1 cellular context compared by ENCODE assay signal in the genomic region with DNA sequence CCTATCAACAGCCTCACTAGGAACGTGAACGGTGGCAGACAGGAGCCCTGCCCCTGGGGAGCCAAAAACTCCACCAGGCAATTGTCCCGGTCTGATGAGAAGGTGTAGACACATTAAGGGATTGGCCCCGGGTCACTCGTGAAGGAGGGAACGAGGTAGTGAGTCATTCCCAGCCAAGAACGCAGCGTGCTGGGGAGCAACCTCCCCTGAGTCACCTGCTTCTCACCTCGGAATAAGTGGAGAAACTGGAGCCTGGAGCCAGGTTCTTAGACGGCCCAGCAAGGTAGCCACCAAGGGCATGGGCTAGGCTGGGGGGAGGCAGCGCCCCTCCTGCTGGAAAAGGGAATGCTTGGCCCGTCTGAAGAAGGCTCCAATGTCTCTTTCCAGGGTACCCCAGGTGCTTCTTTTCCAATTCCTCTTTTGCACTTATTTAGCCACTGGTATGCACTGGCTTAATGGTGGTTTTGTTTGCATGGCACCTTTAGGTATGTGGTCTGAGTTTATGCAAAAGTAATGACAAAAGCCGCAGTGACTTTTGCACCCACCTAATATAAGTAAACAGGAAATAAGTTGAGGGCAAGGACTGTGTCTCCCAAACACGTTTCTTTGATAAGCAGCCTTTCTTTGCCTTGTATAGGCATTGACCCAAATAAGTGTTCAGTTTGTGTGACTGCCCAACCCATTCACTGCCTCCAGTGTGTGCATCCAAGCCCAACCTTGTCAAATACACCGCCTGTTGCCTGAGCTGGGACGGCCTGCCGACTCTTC.
TF ChIP-seq lines count a peak whose summit lies in the region.

No MANE protein-coding gene starts in this region.

TF ChIP-seq in HepG2, 621 proteins besides CTCF, POLR2A, EP300 and RAD21 (continued from another document and continues in another):
- TF ChIP-seq, protein P1, sequence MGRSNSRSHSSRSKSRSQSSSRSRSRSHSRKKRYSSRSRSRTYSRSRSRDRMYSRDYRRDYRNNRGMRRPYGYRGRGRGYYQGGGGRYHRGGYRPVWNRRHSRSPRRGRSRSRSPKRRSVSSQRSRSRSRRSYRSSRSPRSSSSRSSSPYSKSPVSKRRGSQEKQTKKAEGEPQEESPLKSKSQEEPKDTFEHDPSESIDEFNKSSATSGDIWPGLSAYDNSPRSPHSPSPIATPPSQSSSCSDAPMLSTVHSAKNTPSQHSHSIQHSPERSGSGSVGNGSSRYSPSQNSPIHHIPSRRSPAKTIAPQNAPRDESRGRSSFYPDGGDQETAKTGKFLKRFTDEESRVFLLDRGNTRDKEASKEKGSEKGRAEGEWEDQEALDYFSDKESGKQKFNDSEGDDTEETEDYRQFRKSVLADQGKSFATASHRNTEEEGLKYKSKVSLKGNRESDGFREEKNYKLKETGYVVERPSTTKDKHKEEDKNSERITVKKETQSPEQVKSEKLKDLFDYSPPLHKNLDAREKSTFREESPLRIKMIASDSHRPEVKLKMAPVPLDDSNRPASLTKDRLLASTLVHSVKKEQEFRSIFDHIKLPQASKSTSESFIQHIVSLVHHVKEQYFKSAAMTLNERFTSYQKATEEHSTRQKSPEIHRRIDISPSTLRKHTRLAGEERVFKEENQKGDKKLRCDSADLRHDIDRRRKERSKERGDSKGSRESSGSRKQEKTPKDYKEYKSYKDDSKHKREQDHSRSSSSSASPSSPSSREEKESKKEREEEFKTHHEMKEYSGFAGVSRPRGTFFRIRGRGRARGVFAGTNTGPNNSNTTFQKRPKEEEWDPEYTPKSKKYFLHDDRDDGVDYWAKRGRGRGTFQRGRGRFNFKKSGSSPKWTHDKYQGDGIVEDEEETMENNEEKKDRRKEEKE (IDR thresholded peaks at IDR 0.05), result no peak
- TF ChIP-seq ZNF274 (CRISPR knock-in tag; IDR thresholded peaks at IDR 0.05) (no peak), RBFOX2 (IDR thresholded peaks at IDR 0.05; ENCODE audit: low read depth, low read length) (no peak), NAIF1 (CRISPR knock-in tag; IDR thresholded peaks at IDR 0.05; ENCODE audit: borderline replicate concordance) (peak; percentile 48; the same call in 1 of the 2 replicates), SUZ12 (IDR thresholded peaks at IDR 0.05; ENCODE audit: low read depth, low read length) (no peak), JARID2 (CRISPR knock-in tag; IDR thresholded peaks at IDR 0.05; ENCODE audit: insufficient replicate concordance) (no peak), ARHGAP35 (CRISPR knock-in tag; IDR thresholded peaks at IDR 0.05; ENCODE audit: borderline replicate concordance) (no peak), SAFB2 (CRISPR knock-in tag; IDR thresholded peaks at IDR 0.05; ENCODE audit: borderline replicate concordance, low read depth) (peak; percentile 86; the same call in 1 of the 2 replicates), ZNF180 (CRISPR knock-in tag; IDR thresholded peaks at IDR 0.05; ENCODE audit: borderline replicate concordance, low read depth) (peak; percentile 43; the same call in 1 of the 2 replicates), ZNF776 (CRISPR knock-in tag; IDR thresholded peaks at IDR 0.05) (no peak), POLR2AphosphoS2 (IDR thresholded peaks at IDR 0.05; ENCODE audit: low read depth, low read length) (no peak), ZNF34 (CRISPR knock-in tag; IDR thresholded peaks at IDR 0.05; ENCODE audit: borderline replicate concordance) (no peak), ZFP82 (CRISPR knock-in tag; IDR thresholded peaks at IDR 0.05; ENCODE audit: borderline replicate concordance) (no peak; the same call in 1 of the 2 replicates), U2AF2 (IDR thresholded peaks at IDR 0.05; ENCODE audit: low read depth, low read length) (no peak), ZFY (CRISPR knock-in tag; IDR thresholded peaks at IDR 0.05) (no peak; the same call in 1 of the 2 replicates), MTA1 (CRISPR knock-in tag; IDR thresholded peaks at IDR 0.05; ENCODE audit: borderline replicate concordance) (peak; percentile 69; the same call in 1 of the 2 replicates), RFX3 (CRISPR knock-in tag; IDR thresholded peaks at IDR 0.05) (no peak), HOXA5 (CRISPR knock-in tag; IDR thresholded peaks at IDR 0.05) (peak; percentile 75; the same call in 1 of the 2 replicates), MATR3 (CRISPR knock-in tag; IDR thresholded peaks at IDR 0.05) (no peak), PAX8 (CRISPR knock-in tag; IDR thresholded peaks at IDR 0.05; ENCODE audit: borderline replicate concordance) (peak; percentile 67; the same call in 1 of the 2 replicates), ZBTB8A (CRISPR knock-in tag; IDR thresholded peaks at IDR 0.05; ENCODE audit: borderline replicate concordance, low read depth) (no peak), SMYD3 (CRISPR knock-in tag; IDR thresholded peaks at IDR 0.05) (peak; percentile 80), ZC3H4 (CRISPR knock-in tag; IDR thresholded peaks at IDR 0.05; ENCODE audit: borderline replicate concordance) (0 out of 2 replicates have a peak, but pooled peaks have one; percentile 57), ZNF644 (CRISPR knock-in tag; IDR thresholded peaks at IDR 0.05; ENCODE audit: low read depth) (peak; percentile 38; the same call in 1 of the 2 replicates), ZNF496 (CRISPR knock-in tag; IDR thresholded peaks at IDR 0.05; ENCODE audit: insufficient replicate concordance) (no peak), EHMT2 (IDR thresholded peaks at IDR 0.05; ENCODE audit: borderline replicate concordance, low read depth, low read length) (no peak), IRX3 (CRISPR knock-in tag; IDR thresholded peaks at IDR 0.05; ENCODE audit: borderline replicate concordance, low read depth) (no peak), FIP1L1 (IDR thresholded peaks at IDR 0.05; ENCODE audit: borderline replicate concordance, insufficient read depth, low read depth, low read length) (no peak), SP5 (CRISPR knock-in tag; IDR thresholded peaks at IDR 0.05; ENCODE audit: borderline replicate concordance, low read depth) (peak; percentile 81; the same call in 1 of the 2 replicates), ELF4 (CRISPR knock-in tag; IDR thresholded peaks at IDR 0.05; ENCODE audit: borderline replicate concordance) (no peak), ARID2 (CRISPR knock-in tag; IDR thresholded peaks at IDR 0.05; ENCODE audit: borderline replicate concordance) (no peak; the same call in 1 of the 2 replicates), ZMYM3 (CRISPR knock-in tag; IDR thresholded peaks at IDR 0.05) (peak; percentile 73; the same call in 1 of the 2 replicates)
- TF ChIP-seq, protein P2, sequence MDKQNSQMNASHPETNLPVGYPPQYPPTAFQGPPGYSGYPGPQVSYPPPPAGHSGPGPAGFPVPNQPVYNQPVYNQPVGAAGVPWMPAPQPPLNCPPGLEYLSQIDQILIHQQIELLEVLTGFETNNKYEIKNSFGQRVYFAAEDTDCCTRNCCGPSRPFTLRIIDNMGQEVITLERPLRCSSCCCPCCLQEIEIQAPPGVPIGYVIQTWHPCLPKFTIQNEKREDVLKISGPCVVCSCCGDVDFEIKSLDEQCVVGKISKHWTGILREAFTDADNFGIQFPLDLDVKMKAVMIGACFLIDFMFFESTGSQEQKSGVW (CRISPR knock-in tag; IDR thresholded peaks at IDR 0.05; ENCODE audit: borderline replicate concordance), result no peak
- TF ChIP-seq, protein P3, sequence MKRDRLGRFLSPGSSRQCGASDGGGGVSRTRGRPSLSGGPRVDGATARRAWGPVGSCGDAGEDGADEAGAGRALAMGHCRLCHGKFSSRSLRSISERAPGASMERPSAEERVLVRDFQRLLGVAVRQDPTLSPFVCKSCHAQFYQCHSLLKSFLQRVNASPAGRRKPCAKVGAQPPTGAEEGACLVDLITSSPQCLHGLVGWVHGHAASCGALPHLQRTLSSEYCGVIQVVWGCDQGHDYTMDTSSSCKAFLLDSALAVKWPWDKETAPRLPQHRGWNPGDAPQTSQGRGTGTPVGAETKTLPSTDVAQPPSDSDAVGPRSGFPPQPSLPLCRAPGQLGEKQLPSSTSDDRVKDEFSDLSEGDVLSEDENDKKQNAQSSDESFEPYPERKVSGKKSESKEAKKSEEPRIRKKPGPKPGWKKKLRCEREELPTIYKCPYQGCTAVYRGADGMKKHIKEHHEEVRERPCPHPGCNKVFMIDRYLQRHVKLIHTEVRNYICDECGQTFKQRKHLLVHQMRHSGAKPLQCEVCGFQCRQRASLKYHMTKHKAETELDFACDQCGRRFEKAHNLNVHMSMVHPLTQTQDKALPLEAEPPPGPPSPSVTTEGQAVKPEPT (CRISPR knock-in tag; IDR thresholded peaks at IDR 0.05; ENCODE audit: low read depth), result no peak
- TF ChIP-seq, protein P4, sequence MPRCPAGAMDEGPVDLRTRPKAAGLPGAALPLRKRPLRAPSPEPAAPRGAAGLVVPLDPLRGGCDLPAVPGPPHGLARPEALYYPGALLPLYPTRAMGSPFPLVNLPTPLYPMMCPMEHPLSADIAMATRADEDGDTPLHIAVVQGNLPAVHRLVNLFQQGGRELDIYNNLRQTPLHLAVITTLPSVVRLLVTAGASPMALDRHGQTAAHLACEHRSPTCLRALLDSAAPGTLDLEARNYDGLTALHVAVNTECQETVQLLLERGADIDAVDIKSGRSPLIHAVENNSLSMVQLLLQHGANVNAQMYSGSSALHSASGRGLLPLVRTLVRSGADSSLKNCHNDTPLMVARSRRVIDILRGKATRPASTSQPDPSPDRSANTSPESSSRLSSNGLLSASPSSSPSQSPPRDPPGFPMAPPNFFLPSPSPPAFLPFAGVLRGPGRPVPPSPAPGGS (CRISPR knock-in tag; IDR thresholded peaks at IDR 0.05), result no peak
- TF ChIP-seq, protein P5, sequence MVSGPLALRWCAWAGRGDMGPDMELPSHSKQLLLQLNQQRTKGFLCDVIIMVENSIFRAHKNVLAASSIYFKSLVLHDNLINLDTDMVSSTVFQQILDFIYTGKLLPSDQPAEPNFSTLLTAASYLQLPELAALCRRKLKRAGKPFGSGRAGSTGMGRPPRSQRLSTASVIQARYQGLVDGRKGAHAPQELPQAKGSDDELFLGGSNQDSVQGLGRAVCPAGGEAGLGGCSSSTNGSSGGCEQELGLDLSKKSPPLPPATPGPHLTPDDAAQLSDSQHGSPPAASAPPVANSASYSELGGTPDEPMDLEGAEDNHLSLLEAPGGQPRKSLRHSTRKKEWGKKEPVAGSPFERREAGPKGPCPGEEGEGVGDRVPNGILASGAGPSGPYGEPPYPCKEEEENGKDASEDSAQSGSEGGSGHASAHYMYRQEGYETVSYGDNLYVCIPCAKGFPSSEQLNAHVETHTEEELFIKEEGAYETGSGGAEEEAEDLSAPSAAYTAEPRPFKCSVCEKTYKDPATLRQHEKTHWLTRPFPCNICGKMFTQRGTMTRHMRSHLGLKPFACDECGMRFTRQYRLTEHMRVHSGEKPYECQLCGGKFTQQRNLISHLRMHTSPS (CRISPR knock-in tag; IDR thresholded peaks at IDR 0.05; ENCODE audit: low read depth), result peak; percentile 77; the same call in 1 of the 2 replicates
- TF ChIP-seq, protein P6, sequence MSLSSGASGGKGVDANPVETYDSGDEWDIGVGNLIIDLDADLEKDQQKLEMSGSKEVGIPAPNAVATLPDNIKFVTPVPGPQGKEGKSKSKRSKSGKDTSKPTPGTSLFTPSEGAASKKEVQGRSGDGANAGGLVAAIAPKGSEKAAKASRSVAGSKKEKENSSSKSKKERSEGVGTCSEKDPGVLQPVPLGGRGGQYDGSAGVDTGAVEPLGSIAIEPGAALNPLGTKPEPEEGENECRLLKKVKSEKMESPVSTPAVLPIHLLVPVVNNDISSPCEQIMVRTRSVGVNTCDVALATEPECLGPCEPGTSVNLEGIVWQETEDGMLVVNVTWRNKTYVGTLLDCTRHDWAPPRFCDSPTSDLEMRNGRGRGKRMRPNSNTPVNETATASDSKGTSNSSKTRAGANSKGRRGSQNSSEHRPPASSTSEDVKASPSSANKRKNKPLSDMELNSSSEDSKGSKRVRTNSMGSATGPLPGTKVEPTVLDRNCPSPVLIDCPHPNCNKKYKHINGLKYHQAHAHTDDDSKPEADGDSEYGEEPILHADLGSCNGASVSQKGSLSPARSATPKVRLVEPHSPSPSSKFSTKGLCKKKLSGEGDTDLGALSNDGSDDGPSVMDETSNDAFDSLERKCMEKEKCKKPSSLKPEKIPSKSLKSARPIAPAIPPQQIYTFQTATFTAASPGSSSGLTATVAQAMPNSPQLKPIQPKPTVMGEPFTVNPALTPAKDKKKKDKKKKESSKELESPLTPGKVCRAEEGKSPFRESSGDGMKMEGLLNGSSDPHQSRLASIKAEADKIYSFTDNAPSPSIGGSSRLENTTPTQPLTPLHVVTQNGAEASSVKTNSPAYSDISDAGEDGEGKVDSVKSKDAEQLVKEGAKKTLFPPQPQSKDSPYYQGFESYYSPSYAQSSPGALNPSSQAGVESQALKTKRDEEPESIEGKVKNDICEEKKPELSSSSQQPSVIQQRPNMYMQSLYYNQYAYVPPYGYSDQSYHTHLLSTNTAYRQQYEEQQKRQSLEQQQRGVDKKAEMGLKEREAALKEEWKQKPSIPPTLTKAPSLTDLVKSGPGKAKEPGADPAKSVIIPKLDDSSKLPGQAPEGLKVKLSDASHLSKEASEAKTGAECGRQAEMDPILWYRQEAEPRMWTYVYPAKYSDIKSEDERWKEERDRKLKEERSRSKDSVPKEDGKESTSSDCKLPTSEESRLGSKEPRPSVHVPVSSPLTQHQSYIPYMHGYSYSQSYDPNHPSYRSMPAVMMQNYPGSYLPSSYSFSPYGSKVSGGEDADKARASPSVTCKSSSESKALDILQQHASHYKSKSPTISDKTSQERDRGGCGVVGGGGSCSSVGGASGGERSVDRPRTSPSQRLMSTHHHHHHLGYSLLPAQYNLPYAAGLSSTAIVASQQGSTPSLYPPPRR (CRISPR knock-in tag; IDR thresholded peaks at IDR 0.05; ENCODE audit: borderline replicate concordance), result peak; percentile 91
- TF ChIP-seq, protein P7, sequence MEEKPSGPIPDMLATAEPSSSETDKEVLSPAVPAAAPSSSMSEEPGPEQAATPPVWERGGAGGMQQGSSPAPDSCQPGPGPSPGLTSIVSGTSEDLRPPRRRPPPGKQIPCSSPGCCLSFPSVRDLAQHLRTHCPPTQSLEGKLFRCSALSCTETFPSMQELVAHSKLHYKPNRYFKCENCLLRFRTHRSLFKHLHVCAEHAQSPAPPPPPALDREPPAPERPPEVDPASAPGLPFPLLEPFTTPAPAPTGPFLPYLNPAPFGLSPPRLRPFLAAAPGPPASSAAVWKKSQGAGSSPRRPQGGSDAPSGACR (CRISPR knock-in tag; IDR thresholded peaks at IDR 0.05), result 0 out of 2 replicates have a peak, but pooled peaks have one; percentile 63
- TF ChIP-seq, protein P8, sequence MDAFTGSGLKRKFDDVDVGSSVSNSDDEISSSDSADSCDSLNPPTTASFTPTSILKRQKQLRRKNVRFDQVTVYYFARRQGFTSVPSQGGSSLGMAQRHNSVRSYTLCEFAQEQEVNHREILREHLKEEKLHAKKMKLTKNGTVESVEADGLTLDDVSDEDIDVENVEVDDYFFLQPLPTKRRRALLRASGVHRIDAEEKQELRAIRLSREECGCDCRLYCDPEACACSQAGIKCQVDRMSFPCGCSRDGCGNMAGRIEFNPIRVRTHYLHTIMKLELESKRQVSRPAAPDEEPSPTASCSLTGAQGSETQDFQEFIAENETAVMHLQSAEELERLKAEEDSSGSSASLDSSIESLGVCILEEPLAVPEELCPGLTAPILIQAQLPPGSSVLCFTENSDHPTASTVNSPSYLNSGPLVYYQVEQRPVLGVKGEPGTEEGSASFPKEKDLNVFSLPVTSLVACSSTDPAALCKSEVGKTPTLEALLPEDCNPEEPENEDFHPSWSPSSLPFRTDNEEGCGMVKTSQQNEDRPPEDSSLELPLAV (CRISPR knock-in tag; conservative IDR thresholded peaks at IDR 0.05; ENCODE audit: low read depth), result no peak
